ENCODE assay signal across 14 cellular contexts in the genomic region with DNA sequence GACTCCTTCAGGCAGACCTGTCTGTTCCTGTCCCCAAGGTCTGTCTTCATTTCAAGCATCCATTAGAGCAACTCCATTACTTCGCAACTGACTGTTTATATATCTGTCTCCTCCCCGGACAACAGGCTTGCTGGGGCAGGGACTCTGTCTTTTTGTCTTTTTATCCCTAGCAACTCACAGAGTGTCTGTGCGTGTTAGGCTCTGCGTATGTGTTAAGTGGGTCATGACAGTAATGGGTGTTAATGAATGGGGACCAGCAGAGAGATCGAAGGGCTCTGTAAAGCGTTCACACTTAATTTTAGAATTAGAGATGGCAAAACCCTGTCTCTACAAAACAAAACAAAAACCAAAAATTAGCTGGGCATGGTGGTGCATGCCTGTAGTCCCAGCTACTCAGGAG. TPM values are rescaled to one million over a fixed set of nuclear protein-coding genes. Genes with fewer than 3 reads are reported as not detected.
A peak's percentile ranks its signal among the peaks of the same experiment; 100 is the strongest.
DNase-seq lines count a peak whose midpoint lies in the region; ATAC-seq, FAIRE-seq and TF ChIP-seq lines count a peak whose summit lies in the region.
"Had no signal": no experiment of that assay in that cellular context is flagged by ENCODE, and none has a peak within 500 bp of the region (broad histone marks: within the 10 kb centered on the region; RNA-seq: fewer than 3 reads in every experiment).

No MANE protein-coding gene starts in this region.

- in situ Hi-C loops in IMR-90 (cut with MboI; ENCODE audit: low sequenced_read_pairs): no loop called here

- H3K27me3 ChIP-seq in BE2C: no peaks in the 10 kb centered on the region; the same call in 1 of the 2 replicates
- no peaks in the 10 kb centered on the region for H3K27me3 ChIP-seq in IMR-90 (ENCODE audit: control insufficient read depth, insufficient read depth, low read length)
- H3K27me3 ChIP-seq in astrocyte (ENCODE audit: insufficient read depth, low read length): no peaks in the 10 kb centered on the region
- H3K27me3 ChIP-seq in naive thymus-derived CD4-positive, alpha-beta T cell (ENCODE audit: control insufficient read depth in 2 of 2, insufficient read depth in 2 of 2, low read length in 2 of 2): no peaks in the 10 kb centered on the region
- H3K27me3 ChIP-seq: adrenal gland, MG63, right atrium auricular region had no signal

- H3K27ac ChIP-seq in IMR-90 (ENCODE audit: insufficient read depth, low read length): no peak overlapping the region
- H3K27ac ChIP-seq in astrocyte (ENCODE audit: low read depth, low read length): no peak overlapping the region
- no peak overlapping the region for H3K27ac ChIP-seq in naive thymus-derived CD4-positive, alpha-beta T cell (ENCODE audit: low read depth, low read length)

- no peak for TF ChIP-seq POLR2A in IMR-90 (IDR thresholded peaks at IDR 0.05; ENCODE audit: low read depth, low read length)

- no peaks in the 10 kb centered on the region for H3K9me3 ChIP-seq in BE2C
- peaks cover 1% of the 10 kb centered on the region; the same call in 1 of the 2 replicates for H3K9me3 ChIP-seq in IMR-90 (ENCODE audit: control insufficient read depth, insufficient read depth, low read length)
- no peaks in the 10 kb centered on the region for H3K9me3 ChIP-seq in astrocyte (ENCODE audit: insufficient read depth, low read depth, low read length)
- peaks cover 0 to 13% (median 3%) of the 10 kb centered on the region in 3 experiments for H3K9me3 ChIP-seq in naive thymus-derived CD4-positive, alpha-beta T cell (ENCODE audit: control insufficient read depth in 2 of 3, low read length in 3 of 3)
- H3K9me3 ChIP-seq: adrenal gland had no signal

- CTCF ChIA-PET in IMR-90 (lab: Yijun Ruan, JAX): no interaction called here
- CTCF ChIA-PET in naive thymus-derived CD4-positive, alpha-beta T cell (lab: Charles Lee): interaction anchor here (0.6 to 1.3 kb wide), 2 partner anchors 8 to 192 kb away, joined by 3 read pairs; no protein-coding TSS in a partner anchor

- no peak overlapping the region for H2BK120ac ChIP-seq in IMR-90 (ENCODE audit: low read depth, low read length)

- no peak for TF ChIP-seq RAD21 in IMR-90 (IDR thresholded peaks at IDR 0.05; ENCODE audit: low read length)

- H2BK20ac ChIP-seq in IMR-90 (ENCODE audit: low read depth, low read length): no peak overlapping the region

- FAIRE-seq in astrocyte (lab: Jason Lieb, UNC): no peak
- FAIRE-seq: G401.6 had no signal

- H3K9ac ChIP-seq in IMR-90 (ENCODE audit: low read depth, low read length) (no peak overlapping the region), astrocyte (ENCODE audit: low read length) (no peak overlapping the region)

- no peak overlapping the region for H3K14ac ChIP-seq in IMR-90 (replicated peaks; ENCODE audit: low read depth, low read length)

- no CpG with 5 or more reads among the region's 6 CpGs for WGBS in IMR-90 (ENCODE audit: extremely low coverage in 2 of 2, insufficient read length in 1 of 2), 2 experiments

- no peak for TF ChIP-seq CTCF in BE2C (IDR thresholded peaks at IDR 0.05; ENCODE audit: low read depth, low read length)
- no peak for TF ChIP-seq CTCF in IMR-90 (conservative IDR thresholded peaks at IDR 0.05; ENCODE audit: low read depth, low read length)
- no peak for TF ChIP-seq CTCF in astrocyte (IDR thresholded peaks at IDR 0.05; ENCODE audit: insufficient read depth, low read depth, low read length)
- no peak for TF ChIP-seq CTCF in GM20000 (IDR thresholded peaks at IDR 0.05; ENCODE audit: extremely low read depth, missing control alignments)

- H3K9me3 Mint-ChIP-seq in astrocyte (ENCODE audit: unreplicated experiment): no peaks in the 10 kb centered on the region
- H3K9me3 Mint-ChIP-seq in naive thymus-derived CD4-positive, alpha-beta T cell: peaks cover 0 to 36% (median 8%) of the 10 kb centered on the region in 11 donors

- H3K4me3 ChIP-seq in BE2C (ENCODE audit: low read depth, low read length) (peak overlapping the region; percentile 12; the same call in 1 of the 2 replicates), IMR-90 (ENCODE audit: insufficient read depth, low read depth, low read length) (no peak overlapping the region), astrocyte (ENCODE audit: insufficient read depth, low read depth, low read length) (no peak overlapping the region)
- no peak overlapping the region for H3K4me3 ChIP-seq in naive thymus-derived CD4-positive, alpha-beta T cell (ENCODE audit: low read length)
- H3K4me3 ChIP-seq: adrenal gland, MG63, right atrium auricular region had no signal

- H3K4me2 ChIP-seq in IMR-90 (ENCODE audit: low read depth, low read length): 0 out of 2 replicates have a peak overlapping the region, but pooled peaks have one; percentile 61
- peak overlapping the region; percentile 76 for H3K4me2 ChIP-seq in astrocyte (ENCODE audit: low read length)

- H3K27me3 Mint-ChIP-seq in astrocyte (ENCODE audit: low read depth, unreplicated experiment): no peaks in the 10 kb centered on the region
- H3K27me3 Mint-ChIP-seq in naive thymus-derived CD4-positive, alpha-beta T cell: no peaks in the 10 kb centered on the region
- H3K27me3 Mint-ChIP-seq: CD4-positive, CD25-positive, alpha-beta regulatory T cell had no signal

- no peak overlapping the region for H4K91ac ChIP-seq in IMR-90 (ENCODE audit: insufficient read depth, low read depth, low read length)

- H3K27ac Mint-ChIP-seq in astrocyte (ENCODE audit: unreplicated experiment): no peak overlapping the region
- H3K27ac Mint-ChIP-seq in naive thymus-derived CD4-positive, alpha-beta T cell: peak overlapping the region; percentile 11 to 97 (median 83)

- H3K4me1 Mint-ChIP-seq in astrocyte (ENCODE audit: low read depth, unreplicated experiment): peaks cover 13% of the 10 kb centered on the region
- H3K4me1 Mint-ChIP-seq in naive thymus-derived CD4-positive, alpha-beta T cell: peaks cover 35 to 80% (median 60%) of the 10 kb centered on the region in 7 donors

- no peak overlapping the region for H3K4me3 Mint-ChIP-seq in astrocyte (ENCODE audit: unreplicated experiment)
- peak overlapping the region in 7 of 10 donors; percentile 7 to 77 (median 34) for H3K4me3 Mint-ChIP-seq in naive thymus-derived CD4-positive, alpha-beta T cell

- H2AK9ac ChIP-seq in IMR-90 (replicated peaks; ENCODE audit: low read depth, low read length, poor library complexity): peak overlapping the region; percentile 13

- H2BK5ac ChIP-seq in IMR-90 (ENCODE audit: low read depth, low read length, poor library complexity, severe bottlenecking): no peak overlapping the region

- no peaks in the 10 kb centered on the region for H3K9me1 ChIP-seq in IMR-90 (ENCODE audit: insufficient read depth, low read length)

- H3K79me2 ChIP-seq in astrocyte (ENCODE audit: insufficient read depth, low read length): no peaks in the 10 kb centered on the region

- no peaks in the 10 kb centered on the region for H3K36me3 ChIP-seq in BE2C
- no peaks in the 10 kb centered on the region for H3K36me3 ChIP-seq in IMR-90 (ENCODE audit: control insufficient read depth, insufficient read depth, low read length)
- no peaks in the 10 kb centered on the region for H3K36me3 ChIP-seq in astrocyte (ENCODE audit: insufficient read depth, low read length)
- peaks cover 0 to 34% (median 5%) of the 10 kb centered on the region in 3 experiments for H3K36me3 ChIP-seq in naive thymus-derived CD4-positive, alpha-beta T cell (ENCODE audit: control insufficient read depth in 2 of 3, insufficient read depth in 3 of 3, low read length in 3 of 3)
- H3K36me3 ChIP-seq: adrenal gland, MG63, right atrium auricular region had no signal

- no peak overlapping the region for H4K8ac ChIP-seq in IMR-90 (ENCODE audit: low read depth in 2 of 2, low read length in 2 of 2)

- H2AFZ ChIP-seq in IMR-90 (replicated peaks; ENCODE audit: low read length, poor library complexity) (peak overlapping the region; percentile 13), astrocyte (ENCODE audit: low read depth, low read length) (no peak overlapping the region)

- no peak overlapping the region for H2AK5ac ChIP-seq in IMR-90 (ENCODE audit: low read depth, low read length)

- intact Hi-C loops in IMR-90 (cut with micrococcal nuclease): loop anchor here (2.0 kb wide), 1 partner anchor 29 kb away; no protein-coding TSS in a partner anchor
- intact Hi-C loops in naive thymus-derived CD4-positive, alpha-beta T cell (cut with micrococcal nuclease): no loop called here

- no peak for DNase-seq in BE2C
- no peak for DNase-seq in IMR-90
- no peak for DNase-seq in astrocyte (ENCODE audit: low read depth)
- no peak for DNase-seq in naive thymus-derived CD4-positive, alpha-beta T cell
- DNase-seq in GM20000 (ENCODE audit: low spot score): no peak
- no peak for DNase-seq in GDM1 (lab: John Stamatoyannopoulos, UW)
- DNase-seq in NCI-H510A treated with DMSO at 0.1 percent for 48 hours (lab: John Stamatoyannopoulos, UW): no peak

- no peak overlapping the region for H4K5ac ChIP-seq in IMR-90 (ENCODE audit: low read depth, low read length)

- H3K4me1 ChIP-seq in BE2C: no peaks in the 10 kb centered on the region
- peaks cover 4% of the 10 kb centered on the region; the same call in 1 of the 2 replicates for H3K4me1 ChIP-seq in IMR-90 (ENCODE audit: control insufficient read depth, insufficient read depth, low read length)
- no peaks in the 10 kb centered on the region for H3K4me1 ChIP-seq in astrocyte (ENCODE audit: insufficient read depth, low read length)
- H3K4me1 ChIP-seq in naive thymus-derived CD4-positive, alpha-beta T cell (ENCODE audit: control insufficient read depth in 2 of 2, insufficient read depth in 2 of 2, low read length in 2 of 2): peaks cover 0 to 9% of the 10 kb centered on the region in 2 donors

- no peak for ATAC-seq in IMR-90 (ENCODE audit: low read depth)
- ATAC-seq in naive thymus-derived CD4-positive, alpha-beta T cell: no peak
- no peak for ATAC-seq in GM18907 (IDR thresholded peaks at IDR 0.05; ENCODE audit: unreplicated experiment)

- no peaks in the 10 kb centered on the region for H3K36me3 Mint-ChIP-seq in astrocyte (ENCODE audit: low read depth, unreplicated experiment)
- peaks cover 33 to 78% (median 69%) of the 10 kb centered on the region in 5 donors for H3K36me3 Mint-ChIP-seq in naive thymus-derived CD4-positive, alpha-beta T cell

- no peak overlapping the region for H3K56ac ChIP-seq in IMR-90 (ENCODE audit: extremely low read depth, insufficient read depth, low read length)

- no peak overlapping the region for H3K18ac ChIP-seq in IMR-90 (ENCODE audit: low read depth, low read length)

- BruUV-seq in IMR-90 (replicated peaks; lab: Mats Ljungman, UMichigan): no TSS peak

- no peaks in the 10 kb centered on the region for H3K79me1 ChIP-seq in IMR-90 (ENCODE audit: low read depth in 1 of 2, low read length in 2 of 2)

- no peak overlapping the region for H3K23ac ChIP-seq in IMR-90 (ENCODE audit: low read depth, low read length)

- POLR2A ChIA-PET in IMR-90 (lab: Charles Lee; ENCODE audit: unreplicated experiment): no interaction called here
- POLR2A ChIA-PET in naive thymus-derived CD4-positive, alpha-beta T cell (lab: Charles Lee): interaction anchor here (1.3 to 2.0 kb wide), 2 partner anchors 15 to 127 kb away, joined by 3 to 5 read pairs; no protein-coding TSS in a partner anchor

- H2BK15ac ChIP-seq in IMR-90 (ENCODE audit: low read depth, low read length): no peak overlapping the region

- no peak overlapping the region for H3K4ac ChIP-seq in IMR-90 (ENCODE audit: low read depth, low read length)

- dilution Hi-C loops in IMR-90 (cut with HindIII; ENCODE audit: low sequenced_read_pairs, unreplicated experiment): no loop called here

- H4K20me1 ChIP-seq in IMR-90 (ENCODE audit: insufficient read depth, low read length): no peaks in the 10 kb centered on the region
- H4K20me1 ChIP-seq in astrocyte (ENCODE audit: insufficient read depth, low read length): no peaks in the 10 kb centered on the region

RNA-seq across cellular contexts. Expression of a gene that starts 16.2 kb away (rescaled TPM):
- not detected for polyA plus RNA-seq in BE2C (2012; ENCODE audit: insufficient read depth, insufficient read length, low read depth)
- total RNA-seq in IMR-90 (2012; rRNA removed) (0.18 and 0.28 TPM in 2 replicates), astrocyte (6.6 and 9.5 TPM in 2 replicates)
- 0.26 and 0.53 TPM in 2 replicates for polyA plus RNA-seq in IMR-90 (2012; rRNA removed)
- polyA plus RNA-seq in IMR-90 (2012; cell fraction: cytosol; rRNA removed): 0.31 TPM in 2 replicates
- 0.47 and 0.50 TPM in 2 replicates for polyA plus RNA-seq in IMR-90 (2012; cell fraction: nucleus; rRNA removed; ENCODE audit: low replicate concordance)
- total RNA-seq in naive thymus-derived CD4-positive, alpha-beta T cell: 100 to 1,000 TPM; 112 to 136 (median 118) TPM
- polyA plus RNA-seq in naive thymus-derived CD4-positive, alpha-beta T cell: 10 to 100 TPM; 13.3 to 44.5 TPM
- total RNA-seq: fibroblast of villous mesenchyme had no signal

Comparison
In these comparisons a context has a peak if more than half of its experiments do, and no peak if none do; other contexts are left out.
1. RNA of a gene that starts 16.2 kb away (total RNA-seq): 112 to 136 TPM in naive thymus-derived CD4-positive, alpha-beta T cell; 6.6 to 9.5 TPM in astrocyte and 0.18 to 0.28 TPM in IMR-90; every median in the first group is over 10 times any median in the second.